1 cellular context compared by ENCODE assay signal in genomic region chr3:178669758-178670157, GRCh38.
TF ChIP-seq lines count a peak whose summit lies in the region.

No MANE protein-coding gene starts in this region.

TF ChIP-seq in GM12878, 131 proteins besides CTCF, POLR2A, EP300 and RAD21 (continued from another document):
- TF ChIP-seq CUX1 (IDR thresholded peaks at IDR 0.05; ENCODE audit: insufficient replicate concordance, low read depth, low read length) (peak; percentile 93), POU2F2 (IDR thresholded peaks at IDR 0.05; ENCODE audit: borderline replicate concordance, low read depth, low read length) (no peak), ATF2 (IDR thresholded peaks at IDR 0.05; ENCODE audit: low read length) (no peak), NFIC (IDR thresholded peaks at IDR 0.05; ENCODE audit: low read depth, low read length) (0 out of 2 replicates have a peak, but pooled peaks have one; percentile 48), NFYA (IDR thresholded peaks at IDR 0.05; ENCODE audit: borderline replicate concordance, low read depth, low read length) (no peak), TCF7 (IDR thresholded peaks at IDR 0.05; ENCODE audit: borderline replicate concordance) (0 out of 2 replicates have a peak, but pooled peaks have one; percentile 2), NR2F1 (conservative IDR thresholded peaks at IDR 0.05) (no peak), BRCA1 (IDR thresholded peaks at IDR 0.05; ENCODE audit: low read depth, low read length) (no peak), EED (IDR thresholded peaks at IDR 0.05; ENCODE audit: low read depth) (peak; percentile 88), SPI1 (IDR thresholded peaks at IDR 0.05; ENCODE audit: borderline replicate concordance, insufficient read depth, low read depth, low read length) (peak; percentile 49), MEF2A (IDR thresholded peaks at IDR 0.05; ENCODE audit: insufficient read depth, low read depth, low read length) (peak; percentile 42; the same call in 1 of the 2 replicates), ETV6 (conservative IDR thresholded peaks at IDR 0.05 in 1 of 2, IDR thresholded peaks at IDR 0.05 in 1 of 2; ENCODE audit: borderline replicate concordance in 1 of 2, low read depth in 1 of 2) (peak in 1 of 2 experiments; percentile 31; a peak in 1 of 4 replicates), SMAD1 (IDR thresholded peaks at IDR 0.05; ENCODE audit: low read depth, partially characterized antibody) (no peak), BCL3 (IDR thresholded peaks at IDR 0.05; ENCODE audit: borderline replicate concordance, insufficient read depth, low read depth, low read length, poor library complexity, severe bottlenecking) (peak; percentile 33)
